1 cellular context compared by ENCODE assay signal in the genomic region with DNA sequence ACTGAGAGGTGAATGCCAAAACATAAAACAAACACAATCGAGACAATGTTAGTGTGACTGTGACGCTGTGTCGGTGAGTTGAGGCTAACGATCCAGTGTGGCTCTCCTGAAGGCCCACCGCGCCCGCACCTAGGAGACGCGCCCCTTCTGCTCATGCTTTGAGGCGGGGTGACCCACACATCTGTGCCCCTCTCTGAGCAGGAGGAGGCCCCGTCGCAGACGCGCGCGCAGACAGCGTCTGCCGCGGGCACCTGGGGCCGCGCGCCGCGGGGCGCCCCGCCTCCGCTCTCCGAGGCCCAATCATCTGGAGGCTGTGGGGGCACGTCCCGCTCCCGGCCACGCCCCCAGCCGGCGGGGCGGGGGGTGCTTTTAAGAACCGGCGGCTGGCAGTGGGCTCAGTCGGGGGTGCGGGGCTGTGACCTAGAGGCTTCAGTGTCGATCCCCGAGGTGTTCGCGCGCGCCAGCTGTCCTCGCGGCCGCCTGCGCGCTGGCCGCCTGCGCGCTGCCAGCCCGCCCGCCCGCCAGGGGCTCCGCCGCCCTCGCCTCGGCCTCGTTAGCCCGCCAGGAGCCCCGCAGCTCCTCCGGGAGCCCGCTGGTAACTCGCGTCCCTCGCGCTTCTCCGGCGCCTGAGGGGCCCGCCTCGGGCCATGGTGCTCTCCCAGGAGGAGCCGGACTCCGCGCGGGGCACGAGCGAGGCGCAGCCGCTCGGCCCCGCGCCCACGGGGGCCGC.
TF ChIP-seq lines count a peak whose summit lies in the region.

Gene SLC16A10 (plus strand): TSS at position 398 of the 730 bp plus-strand sequence. CDS start 250 bp downstream, at position 648.

TF ChIP-seq in HepG2, 621 proteins besides CTCF, POLR2A, EP300 and RAD21 (continued from another document and continues in another):
- TF ChIP-seq ARID4A (CRISPR knock-in tag; IDR thresholded peaks at IDR 0.05; ENCODE audit: borderline replicate concordance) (peak; percentile 52; the same call in 1 of the 2 replicates), HMG20B (CRISPR knock-in tag; conservative IDR thresholded peaks at IDR 0.05) (no peak), ZSCAN22 (CRISPR knock-in tag; IDR thresholded peaks at IDR 0.05) (no peak), ZNF574 (CRISPR knock-in tag; IDR thresholded peaks at IDR 0.05) (peak; percentile 43), E2F5 (CRISPR knock-in tag; conservative IDR thresholded peaks at IDR 0.05) (no peak), TRIM22 (IDR thresholded peaks at IDR 0.05) (no peak), ERF (CRISPR knock-in tag; IDR thresholded peaks at IDR 0.05) (0 out of 2 replicates have a peak, but pooled peaks have one; percentile 19), ZNF562 (CRISPR knock-in tag; IDR thresholded peaks at IDR 0.05; ENCODE audit: borderline replicate concordance) (no peak), ARNTL (CRISPR knock-in tag; IDR thresholded peaks at IDR 0.05) (no peak), ZNF235 (CRISPR knock-in tag; IDR thresholded peaks at IDR 0.05; ENCODE audit: borderline replicate concordance) (no peak), ZNF234 (CRISPR knock-in tag; conservative IDR thresholded peaks at IDR 0.05) (no peak), TFDP1 (CRISPR knock-in tag; IDR thresholded peaks at IDR 0.05; ENCODE audit: borderline replicate concordance) (peak; percentile 68; the same call in 1 of the 2 replicates), ZNF691 (CRISPR knock-in tag; IDR thresholded peaks at IDR 0.05; ENCODE audit: borderline replicate concordance, low read depth) (no peak), ZNF17 (CRISPR knock-in tag; IDR thresholded peaks at IDR 0.05) (no peak), ZNF589 (CRISPR knock-in tag; conservative IDR thresholded peaks at IDR 0.05) (no peak), IRX3 (CRISPR knock-in tag; IDR thresholded peaks at IDR 0.05; ENCODE audit: borderline replicate concordance, low read depth) (no peak), ZNF124 (CRISPR knock-in tag; IDR thresholded peaks at IDR 0.05) (0 out of 2 replicates have a peak, but pooled peaks have one; percentile 17), ZNF138 (CRISPR knock-in tag; IDR thresholded peaks at IDR 0.05; ENCODE audit: low read depth) (0 out of 2 replicates have a peak, but pooled peaks have one; percentile 31), ZSCAN9 (CRISPR knock-in tag; IDR thresholded peaks at IDR 0.05; ENCODE audit: borderline replicate concordance) (no peak), ZNF766 (CRISPR knock-in tag; IDR thresholded peaks at IDR 0.05; ENCODE audit: borderline replicate concordance) (no peak), KLF16 (CRISPR knock-in tag; IDR thresholded peaks at IDR 0.05) (no peak), ZNF101 (CRISPR knock-in tag; IDR thresholded peaks at IDR 0.05; ENCODE audit: borderline replicate concordance, low read depth) (no peak), ZNF660 (CRISPR knock-in tag; IDR thresholded peaks at IDR 0.05; ENCODE audit: borderline replicate concordance, low read depth) (no peak), ZNF790 (CRISPR knock-in tag; IDR thresholded peaks at IDR 0.05; ENCODE audit: borderline replicate concordance) (no peak), MLX (CRISPR knock-in tag; IDR thresholded peaks at IDR 0.05) (no peak), GATAD1 (CRISPR knock-in tag; IDR thresholded peaks at IDR 0.05) (no peak), ASH2L (IDR thresholded peaks at IDR 0.05; ENCODE audit: insufficient read length, low read depth, low read length) (peak; percentile 9), ZNF891 (CRISPR knock-in tag; IDR thresholded peaks at IDR 0.05) (no peak; the same call in 1 of the 2 replicates), KDM1A (CRISPR knock-in tag; IDR thresholded peaks at IDR 0.05) (no peak), HNRNPL (IDR thresholded peaks at IDR 0.05; ENCODE audit: low read depth, low read length) (no peak), MBNL3 (CRISPR knock-in tag; conservative IDR thresholded peaks at IDR 0.05) (no peak), CEBPB (IDR thresholded peaks at IDR 0.05; ENCODE audit: borderline replicate concordance, low read depth, low read length) (no peak), HCFC1 (IDR thresholded peaks at IDR 0.05; ENCODE audit: low read depth, low read length) (no peak), CAMTA2 (CRISPR knock-in tag; IDR thresholded peaks at IDR 0.05; ENCODE audit: borderline replicate concordance) (no peak), NFIC (IDR thresholded peaks at IDR 0.05; ENCODE audit: low read length) (no peak), SKI (IDR thresholded peaks at IDR 0.05; ENCODE audit: partially characterized antibody) (peak; percentile 72), ZNF768 (CRISPR knock-in tag; IDR thresholded peaks at IDR 0.05) (peak; percentile 38; the same call in 1 of the 2 replicates), KDM6A (CRISPR knock-in tag; IDR thresholded peaks at IDR 0.05; ENCODE audit: low read depth) (no peak)
- TF ChIP-seq, protein P1, sequence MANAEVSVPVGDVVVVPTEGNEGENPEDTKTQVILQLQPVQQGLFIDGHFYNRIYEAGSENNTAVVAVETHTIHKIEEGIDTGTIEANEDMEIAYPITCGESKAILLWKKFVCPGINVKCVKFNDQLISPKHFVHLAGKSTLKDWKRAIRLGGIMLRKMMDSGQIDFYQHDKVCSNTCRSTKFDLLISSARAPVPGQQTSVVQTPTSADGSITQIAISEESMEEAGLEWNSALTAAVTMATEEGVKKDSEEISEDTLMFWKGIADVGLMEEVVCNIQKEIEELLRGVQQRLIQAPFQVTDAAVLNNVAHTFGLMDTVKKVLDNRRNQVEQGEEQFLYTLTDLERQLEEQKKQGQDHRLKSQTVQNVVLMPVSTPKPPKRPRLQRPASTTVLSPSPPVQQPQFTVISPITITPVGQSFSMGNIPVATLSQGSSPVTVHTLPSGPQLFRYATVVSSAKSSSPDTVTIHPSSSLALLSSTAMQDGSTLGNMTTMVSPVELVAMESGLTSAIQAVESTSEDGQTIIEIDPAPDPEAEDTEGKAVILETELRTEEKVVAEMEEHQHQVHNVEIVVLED (CRISPR knock-in tag; IDR thresholded peaks at IDR 0.05; ENCODE audit: borderline replicate concordance) = peak; percentile 52; the same call in 1 of the 2 replicates
- TF ChIP-seq, protein P2, sequence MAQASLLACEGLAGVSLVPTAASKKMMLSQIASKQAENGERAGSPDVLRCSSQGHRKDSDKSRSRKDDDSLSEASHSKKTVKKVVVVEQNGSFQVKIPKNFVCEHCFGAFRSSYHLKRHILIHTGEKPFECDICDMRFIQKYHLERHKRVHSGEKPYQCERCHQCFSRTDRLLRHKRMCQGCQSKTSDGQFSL (CRISPR knock-in tag; IDR thresholded peaks at IDR 0.05) = 0 out of 2 replicates have a peak, but pooled peaks have one; percentile 27
- TF ChIP-seq, protein P3, sequence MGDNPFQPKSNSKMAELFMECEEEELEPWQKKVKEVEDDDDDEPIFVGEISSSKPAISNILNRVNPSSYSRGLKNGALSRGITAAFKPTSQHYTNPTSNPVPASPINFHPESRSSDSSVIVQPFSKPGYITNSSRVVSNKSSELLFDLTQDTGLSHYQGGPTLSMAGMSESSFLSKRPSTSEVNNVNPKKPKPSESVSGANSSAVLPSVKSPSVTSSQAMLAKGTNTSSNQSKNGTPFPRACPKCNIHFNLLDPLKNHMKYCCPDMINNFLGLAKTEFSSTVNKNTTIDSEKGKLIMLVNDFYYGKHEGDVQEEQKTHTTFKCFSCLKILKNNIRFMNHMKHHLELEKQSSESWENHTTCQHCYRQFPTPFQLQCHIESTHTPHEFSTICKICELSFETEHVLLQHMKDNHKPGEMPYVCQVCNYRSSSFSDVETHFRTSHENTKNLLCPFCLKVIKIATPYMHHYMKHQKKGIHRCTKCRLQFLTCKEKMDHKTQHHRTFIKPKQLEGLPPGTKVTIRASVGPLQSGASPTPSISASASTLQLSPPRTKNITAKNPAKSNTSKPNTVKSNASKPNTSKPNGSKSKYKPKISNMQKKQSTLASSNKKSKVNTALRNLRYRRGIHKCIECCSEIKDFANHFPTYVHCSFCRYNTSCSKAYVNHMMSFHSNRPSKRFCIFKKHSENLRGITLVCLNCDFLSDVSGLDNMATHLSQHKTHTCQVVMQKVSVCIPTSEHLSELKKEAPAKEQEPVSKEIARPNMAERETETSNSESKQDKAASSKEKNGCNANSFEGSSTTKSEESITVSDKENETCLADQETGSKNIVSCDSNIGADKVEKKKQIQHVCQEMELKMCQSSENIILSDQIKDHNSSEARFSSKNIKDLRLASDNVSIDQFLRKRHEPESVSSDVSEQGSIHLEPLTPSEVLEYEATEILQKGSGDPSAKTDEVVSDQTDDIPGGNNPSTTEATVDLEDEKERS (CRISPR knock-in tag; IDR thresholded peaks at IDR 0.05) = no peak
